Comparison of ENCODE assay signal across 8 cellular contexts in the genomic region with DNA sequence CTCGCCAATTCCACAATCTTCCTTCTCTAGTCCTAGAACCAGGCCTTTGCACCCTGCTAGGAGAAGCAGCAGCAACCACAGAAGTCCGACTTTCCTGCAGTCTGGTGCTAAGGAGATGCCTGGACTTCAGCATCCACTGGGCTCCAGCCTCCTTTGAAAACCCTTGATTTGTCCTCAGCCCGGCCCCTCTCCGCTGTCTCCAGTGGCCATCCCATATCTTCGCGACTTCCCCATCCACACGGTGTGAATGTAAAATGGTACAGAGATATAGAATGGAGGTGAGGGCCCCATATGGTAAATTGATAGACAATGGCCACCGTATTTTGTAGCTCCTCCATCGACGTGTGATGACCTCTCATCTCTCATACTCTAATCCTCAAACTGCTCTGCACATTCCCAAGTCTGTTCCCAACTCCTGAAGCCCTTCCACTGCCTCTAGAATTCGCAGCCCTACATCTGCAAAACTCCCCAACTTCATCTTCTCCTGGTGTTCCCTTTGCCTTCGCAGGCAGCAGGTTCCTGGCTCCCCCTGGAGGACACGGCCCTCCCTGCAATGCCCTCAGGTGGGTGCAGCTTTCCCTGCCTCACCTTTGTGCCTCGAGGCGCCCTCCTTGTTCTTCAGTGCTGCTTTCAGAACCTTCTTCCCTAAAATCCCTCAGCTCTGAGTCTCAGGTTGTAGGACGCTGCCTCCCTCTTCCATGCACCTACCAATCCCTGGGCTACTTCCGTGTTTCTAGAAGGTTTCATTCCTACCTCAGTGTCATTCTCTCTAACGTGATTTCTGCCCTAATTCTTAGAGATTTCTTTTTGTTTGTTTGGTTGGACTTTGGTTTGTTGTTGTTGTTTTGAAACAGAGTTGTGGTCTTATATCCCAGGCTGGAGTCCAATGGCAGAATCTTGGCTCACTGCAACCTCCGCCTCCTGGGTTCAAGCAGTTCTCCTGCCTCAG. TPM values are rescaled to one million over a fixed set of nuclear protein-coding genes. Genes with fewer than 3 reads are reported as not detected.
DNase-seq lines count a peak whose midpoint lies in the region; ATAC-seq and TF ChIP-seq lines count a peak whose summit lies in the region.

No MANE protein-coding gene starts in this region.

- no peak overlapping the region for H3K27ac Mint-ChIP-seq in CD8-positive, alpha-beta T cell

- H3K9me3 ChIP-seq in CD8-positive, alpha-beta T cell (ENCODE audit: low read length) = no peaks in the 10 kb centered on the region
- H3K9me3 ChIP-seq in adipocyte (ENCODE audit: control insufficient read depth, low read length) (no peaks in the 10 kb centered on the region), iPS DF 6.9 (ENCODE audit: control insufficient read depth, insufficient read depth, low read length) (no peaks in the 10 kb centered on the region)

- H3K27me3 ChIP-seq in CD8-positive, alpha-beta T cell (ENCODE audit: insufficient read depth, low read length) = no peaks in the 10 kb centered on the region
- H3K27me3 ChIP-seq in HL-60 (ENCODE audit: insufficient read depth, poor library complexity, severe bottlenecking) (no peaks in the 10 kb centered on the region), adipocyte (replicated peaks; ENCODE audit: control insufficient read depth, insufficient read depth, low read length) (peaks cover 4% of the 10 kb centered on the region), iPS DF 6.9 (ENCODE audit: control insufficient read depth, insufficient read depth, low read length) (no peaks in the 10 kb centered on the region)

- no peaks in the 10 kb centered on the region for H3K36me3 ChIP-seq in CD8-positive, alpha-beta T cell (ENCODE audit: insufficient read depth, low read length)
- H3K36me3 ChIP-seq in adipocyte (ENCODE audit: control insufficient read depth, insufficient read depth, low read length, severe bottlenecking) (no peaks in the 10 kb centered on the region), iPS DF 6.9 (ENCODE audit: control insufficient read depth, insufficient read depth, low read length) (no peaks in the 10 kb centered on the region)

- DNase-seq in CD8-positive, alpha-beta T cell = peak; percentile 53 to 86 (median 74)
- DNase-seq in HL-60 (ENCODE audit: low read depth in 1 of 2, low spot score in 1 of 2) = peak in 1 of 2 experiments; percentile 40
- DNase-seq in T-helper 2 cell = peak; percentile 50 to 68 (median 53)
- peak; percentile 56 for DNase-seq in adipocyte (ENCODE audit: low read depth)
- DNase-seq in iPS DF 6.9 (ENCODE audit: low read depth, low spot score) = peak; percentile 61
- DNase-seq in stimulated activated CD4-positive, alpha-beta T cell treated with anti-CD3 and anti-CD28 coated beads, Interleukin-1b, Interleukin-23, amount 100 ng/mL, for 48 hours = peak; percentile 66
- DNase-seq in occipital lobe (lab: John Stamatoyannopoulos, UW) = no peak
- no peak for DNase-seq in ureter (ENCODE audit: low spot score)

- peaks cover 16% of the 10 kb centered on the region for H3K4me1 Mint-ChIP-seq in CD8-positive, alpha-beta T cell (ENCODE audit: low read depth)

- H3K36me3 Mint-ChIP-seq in CD8-positive, alpha-beta T cell = no peaks in the 10 kb centered on the region

- peaks cover 10% of the 10 kb centered on the region for H3K4me1 ChIP-seq in CD8-positive, alpha-beta T cell (ENCODE audit: insufficient read depth, low read length)
- H3K4me1 ChIP-seq in adipocyte (ENCODE audit: control insufficient read depth, insufficient read depth, low read length) (no peaks in the 10 kb centered on the region), iPS DF 6.9 (ENCODE audit: control insufficient read depth, insufficient read depth, low read length) (no peaks in the 10 kb centered on the region; the same call in 1 of the 2 replicates)

- no peak overlapping the region for H3K4me3 ChIP-seq in CD8-positive, alpha-beta T cell (ENCODE audit: low read depth, low read length)
- H3K4me3 ChIP-seq in HL-60 (replicated peaks; ENCODE audit: insufficient read depth, low read length) (no peak overlapping the region), adipocyte (ENCODE audit: low read length) (no peak overlapping the region), iPS DF 6.9 (ENCODE audit: low read length) (no peak overlapping the region)

- ATAC-seq in CD8-positive, alpha-beta T cell = peak; percentile 97

- no CpG with 5 or more reads among the region's 19 CpGs for WGBS in iPS DF 6.9 (ENCODE audit: insufficient coverage, insufficient read length)

- peak overlapping the region; percentile 9 for H3K4me3 Mint-ChIP-seq in CD8-positive, alpha-beta T cell

- no peaks in the 10 kb centered on the region for H3K9me3 Mint-ChIP-seq in CD8-positive, alpha-beta T cell

- POLR2A ChIA-PET in CD8-positive, alpha-beta T cell (lab: Charles Lee) = interaction anchor here (0.5 to 1.9 kb wide), 5 partner anchors 14 to 346 kb away, joined by 3 to 13 read pairs (median 5); partner anchors contain the start of gene TMBIM6

- no peak overlapping the region for H3K27ac ChIP-seq in CD8-positive, alpha-beta T cell (ENCODE audit: low read depth, low read length)
- H3K27ac ChIP-seq in HL-60 (replicated peaks) (no peak overlapping the region), iPS DF 6.9 (ENCODE audit: low read length) (no peak overlapping the region)

- TF ChIP-seq CTCF in CD8-positive, alpha-beta T cell (IDR thresholded peaks at IDR 0.05) = peak; percentile 94
- TF ChIP-seq CTCF in HL-60 (IDR thresholded peaks at IDR 0.05; ENCODE audit: insufficient read depth, low read length) = peak; percentile 79

- intact Hi-C loops in CD8-positive, alpha-beta T cell (cut with DNase I, micrococcal nuclease) = loop anchor here (1.0 to 10.0 kb wide), 6 partner anchors 15 to 167 kb away; partner anchors contain the start of gene TMBIM6 (in 2 of the 2)

- H3K9ac ChIP-seq in adipocyte (ENCODE audit: low read length) = no peak overlapping the region

- CTCF ChIA-PET in CD8-positive, alpha-beta T cell (lab: Charles Lee) = interaction anchor here (0.5 to 3.1 kb wide), 41 partner anchors 13 to 189 kb away, joined by 3 to 78 read pairs (median 5); partner anchors contain the start of genes BCDIN3D, NCKAP5L and TMBIM6

- peaks cover 29% of the 10 kb centered on the region for H3K27me3 Mint-ChIP-seq in CD8-positive, alpha-beta T cell (ENCODE audit: low read depth)

RNA-seq across cellular contexts. Expression of gene TMBIM6, which starts 36.7 kb away (rescaled TPM):
- 100 to 1,000 TPM; 289 to 309 TPM for total RNA-seq in CD8-positive, alpha-beta T cell
- total RNA-seq in occipital lobe (256 TPM), ureter (603 TPM)

RNA-seq across cellular contexts. Expression of gene NCKAP5L, which starts 50.1 kb away (rescaled TPM):
- 10 to 100 TPM; 10.6 to 10.7 TPM for total RNA-seq in CD8-positive, alpha-beta T cell
- 10.3 TPM for total RNA-seq in occipital lobe
- total RNA-seq in ureter = 24.0 TPM

Comparison
In these comparisons a context has a peak if more than half of its experiments do, and no peak if none do; other contexts are left out.
1. DNase-seq: peak in CD8-positive, alpha-beta T cell (7 of 7), T-helper 2 cell (5 of 5), adipocyte (single experiment), iPS DF 6.9 (single experiment) and stimulated activated CD4-positive, alpha-beta T cell treated with anti-CD3 and anti-CD28 coated beads, Interleukin-1b, Interleukin-23, amount 100 ng/mL, for 48 hours (single experiment); none in occipital lobe (single experiment) and ureter (single experiment).